In genomic region chr2:190876641-190877040, GRCh38 we compare ENCODE assay signal across 21 cellular contexts. TPM values are rescaled to one million over a fixed set of nuclear protein-coding genes. Genes with fewer than 3 reads are reported as not detected.
DNase-seq lines count a peak whose midpoint lies in the region; ATAC-seq, FAIRE-seq and TF ChIP-seq lines count a peak whose summit lies in the region.
"Had no signal": no experiment of that assay in that cellular context is flagged by ENCODE, and none has a peak within 500 bp of the region (broad histone marks: within the 10 kb centered on the region; RNA-seq: fewer than 3 reads in every experiment).

No MANE protein-coding gene starts in this region.

- H2AFZ ChIP-seq in HepG2 (ENCODE audit: low read length): no peak overlapping the region
- H2AFZ ChIP-seq in endothelial cell of umbilical vein (ENCODE audit: low read depth, low read length): no peak overlapping the region
- H2AFZ ChIP-seq: GM23248 had no signal

- H3K79me2 ChIP-seq in HepG2 (ENCODE audit: insufficient read depth, low read length): peaks cover 9% of the 10 kb centered on the region
- peaks cover 9% of the 10 kb centered on the region for H3K79me2 ChIP-seq in endothelial cell of umbilical vein (ENCODE audit: control insufficient read depth, insufficient read depth, low read length)

- FAIRE-seq in HepG2 (lab: Jason Lieb, UNC) (no peak), endothelial cell of umbilical vein (lab: Jason Lieb, UNC) (no peak)
- FAIRE-seq: A204.1, GM12878, H1 had no signal

- no peak overlapping the region for H3K27ac Mint-ChIP-seq in activated T-helper 1 cell treated with anti-CD3 and anti-CD28 coated beads, Interleukin-12 subunit alpha, Interleukin-12 subunit beta, Interleukin-2, Interleukin-4 antibody, amounts not matched to agents 30 ng/mL and 10 ng/mL and 1 ng/mL, durations not matched to agents 14 hours and 24 hours and 36 hours

- no peak overlapping the region for H3K9ac ChIP-seq in HepG2 (ENCODE audit: insufficient read depth, low read depth, low read length)
- H3K9ac ChIP-seq in endothelial cell of umbilical vein (replicated peaks; ENCODE audit: extremely low read depth, insufficient read depth, low read length): no peak overlapping the region
- H3K9ac ChIP-seq: BLaER1, GM23248 had no signal

- H3K9me3 ChIP-seq in HepG2 (ENCODE audit: low read length) (no peaks in the 10 kb centered on the region), right lobe of liver (no peaks in the 10 kb centered on the region), endothelial cell of umbilical vein (replicated peaks; ENCODE audit: control insufficient read depth, insufficient read depth, low read length) (no peaks in the 10 kb centered on the region), testis (no peaks in the 10 kb centered on the region)
- H3K9me3 ChIP-seq: BLaER1 had no signal

- H3K4me1 ChIP-seq in HepG2 (ENCODE audit: insufficient read depth, low read length) (peaks cover 11% of the 10 kb centered on the region), right lobe of liver (no peaks in the 10 kb centered on the region), endothelial cell of umbilical vein (ENCODE audit: control insufficient read depth, extremely low read depth, insufficient read depth, low read length) (peaks cover 10% of the 10 kb centered on the region), testis (peaks cover 7% of the 10 kb centered on the region)
- H3K4me1 ChIP-seq: Caco-2 had no signal

- no peaks in the 10 kb centered on the region for H3K9me1 ChIP-seq in endothelial cell of umbilical vein (replicated peaks; ENCODE audit: control insufficient read depth, extremely low read depth, insufficient read depth, low read length)

- DNase-seq in HepG2 (ENCODE audit: low spot score): no peak
- DNase-seq in right lobe of liver: no peak
- DNase-seq in endothelial cell of umbilical vein (ENCODE audit: low read depth, low spot score): peak; percentile 41
- peak; percentile 39 for DNase-seq in testis
- no peak for DNase-seq in activated T-helper 1 cell treated with anti-CD3 and anti-CD28 coated beads, Interleukin-12 subunit alpha, Interleukin-12 subunit beta, Interleukin-2, Interleukin-4 antibody, amounts not matched to agents 30 ng/mL and 10 ng/mL and 1 ng/mL, durations not matched to agents 14 hours and 24 hours and 36 hours (ENCODE audit: low spot score)
- no peak for DNase-seq in middle frontal gyrus (ENCODE audit: extremely low spot score, low spot score)
- DNase-seq: Caco-2, DMS153, GM23248, H7, HCEC 1CT had no signal

- BruUV-seq in HepG2 (replicated peaks; lab: Mats Ljungman, UMichigan) (no TSS peak), endothelial cell of umbilical vein (replicated peaks; lab: Mats Ljungman, UMichigan) (no TSS peak)

- H3K36me3 ChIP-seq in HepG2 (replicated peaks in 1 of 2; ENCODE audit: control insufficient read depth in 1 of 2, insufficient read depth in 2 of 2, low read length in 2 of 2): no peaks in the 10 kb centered on the region; a peak in 1 of 5 replicates
- H3K36me3 ChIP-seq in right lobe of liver: no peaks in the 10 kb centered on the region
- no peaks in the 10 kb centered on the region for H3K36me3 ChIP-seq in endothelial cell of umbilical vein (ENCODE audit: control insufficient read depth in 2 of 2, extremely low read depth in 1 of 2, insufficient read depth in 2 of 2, low read length in 2 of 2)
- no peaks in the 10 kb centered on the region for H3K36me3 ChIP-seq in testis (ENCODE audit: low read depth, missing control alignments)
- H3K36me3 ChIP-seq: BLaER1 had no signal

- no peak overlapping the region for H3K27ac ChIP-seq in HepG2 (ENCODE audit: extremely low read length, insufficient read depth, low read length)
- H3K27ac ChIP-seq in right lobe of liver: no peak overlapping the region
- H3K27ac ChIP-seq in endothelial cell of umbilical vein (ENCODE audit: insufficient read depth, low read depth, low read length): no peak overlapping the region
- no peak overlapping the region for H3K27ac ChIP-seq in testis
- H3K27ac ChIP-seq: 22Rv1, BLaER1, C4-2B, GM23248 had no signal

- POLR2A ChIA-PET in HepG2 (lab: Yijun Ruan, JAX): no interaction called here
- POLR2A ChIA-PET in endothelial cell of umbilical vein (lab: Charles Lee): interaction anchor here (0.6 kb wide), 1 partner anchor 801 kb away, joined by 3 read pairs; the partner anchor contains the start of gene NABP1

- no peaks in the 10 kb centered on the region for H3K36me3 Mint-ChIP-seq in activated T-helper 1 cell treated with anti-CD3 and anti-CD28 coated beads, Interleukin-12 subunit alpha, Interleukin-12 subunit beta, Interleukin-2, Interleukin-4 antibody, amounts not matched to agents 30 ng/mL and 10 ng/mL and 1 ng/mL, durations not matched to agents 14 hours and 24 hours and 36 hours (ENCODE audit: low read depth)
- H3K36me3 Mint-ChIP-seq: CD4-positive, CD25-positive, alpha-beta regulatory T cell had no signal

- H3K4me3 Mint-ChIP-seq in activated T-helper 1 cell treated with anti-CD3 and anti-CD28 coated beads, Interleukin-12 subunit alpha, Interleukin-12 subunit beta, Interleukin-2, Interleukin-4 antibody, amounts not matched to agents 30 ng/mL and 10 ng/mL and 1 ng/mL, durations not matched to agents 14 hours and 24 hours and 36 hours: no peak overlapping the region
- H3K4me3 Mint-ChIP-seq: B cell; CD8-positive, alpha-beta T cell had no signal

- H4K20me1 ChIP-seq in HepG2 (ENCODE audit: insufficient read depth, low read length): no peaks in the 10 kb centered on the region
- no peaks in the 10 kb centered on the region for H4K20me1 ChIP-seq in endothelial cell of umbilical vein (replicated peaks; ENCODE audit: control insufficient read depth, extremely low read depth, insufficient read depth, low read length)

- ATAC-seq in HepG2 (no peak), right lobe of liver (no peak), HG03469 (IDR thresholded peaks at IDR 0.05; ENCODE audit: unreplicated experiment) (no peak)
- ATAC-seq: CD8-positive, alpha-beta T cell; GM12878 had no signal

- WGBS in HepG2 (ENCODE audit: low lambda C conversion rate): 52% methylated on average over 1 of the region's 1 CpG
- WGBS in right lobe of liver (ENCODE audit: insufficient coverage, low coverage, low lambda C conversion rate, missing lambda C conversion rate): 45% methylated on average over 1 of the region's 1 CpG
- 22 to 41% methylated on average over 1 of the region's 1 CpG for WGBS in testis, 2 donors

- TF ChIP-seq POLR2A in HepG2 (IDR thresholded peaks at IDR 0.05; ENCODE audit: insufficient read depth in 1 of 2, low read depth in 2 of 2, low read length in 2 of 2) (no peak), right lobe of liver (IDR thresholded peaks at IDR 0.05) (no peak), endothelial cell of umbilical vein (IDR thresholded peaks at IDR 0.05; ENCODE audit: low read depth, low read length) (no peak), testis (IDR thresholded peaks at IDR 0.05) (no peak)

- H3K27me3 Mint-ChIP-seq in activated T-helper 1 cell treated with anti-CD3 and anti-CD28 coated beads, Interleukin-12 subunit alpha, Interleukin-12 subunit beta, Interleukin-2, Interleukin-4 antibody, amounts not matched to agents 30 ng/mL and 10 ng/mL and 1 ng/mL, durations not matched to agents 14 hours and 24 hours and 36 hours (ENCODE audit: insufficient read depth): no peaks in the 10 kb centered on the region
- H3K27me3 Mint-ChIP-seq: B cell had no signal

- CTCF ChIA-PET in HepG2 (lab: Yijun Ruan, JAX; ENCODE audit: low intra/inter-chr PET ratio, low total read pairs): no interaction called here
- CTCF ChIA-PET in endothelial cell of umbilical vein (lab: Charles Lee): interaction anchor here (0.9 to 4.7 kb wide), 4 partner anchors 11 to 26 kb away, joined by 3 to 34 read pairs (median 5); no protein-coding TSS in a partner anchor

- H3K4me3 ChIP-seq in HepG2 (replicated peaks in 1 of 3; ENCODE audit: insufficient read depth in 1 of 3, low read depth in 2 of 3, low read length in 3 of 3) (no peak overlapping the region), right lobe of liver (no peak overlapping the region), endothelial cell of umbilical vein (replicated peaks in 1 of 3; ENCODE audit: insufficient read depth in 1 of 3, low read depth in 1 of 3, low read length in 3 of 3) (no peak overlapping the region), testis (no peak overlapping the region)
- H3K4me3 ChIP-seq: BLaER1, GM12878, GM23248 had no signal

- no peak for TF ChIP-seq EP300 in HepG2 (IDR thresholded peaks at IDR 0.05; ENCODE audit: low read depth in 2 of 2, low read length in 2 of 2)
- TF ChIP-seq EP300 in HepG2 (CRISPR knock-in tag; IDR thresholded peaks at IDR 0.05; ENCODE audit: borderline replicate concordance): no peak

- TF ChIP-seq CTCF in HepG2 (CRISPR knock-in tag; IDR thresholded peaks at IDR 0.05): no peak
- TF ChIP-seq CTCF in right lobe of liver (IDR thresholded peaks at IDR 0.05): no peak
- TF ChIP-seq CTCF in endothelial cell of umbilical vein (IDR thresholded peaks at IDR 0.05; ENCODE audit: extremely low read depth in 1 of 2, insufficient read depth in 1 of 2, low read depth in 1 of 2, low read length in 2 of 2): no peak
- no peak for TF ChIP-seq CTCF in testis (IDR thresholded peaks at IDR 0.05)

- peaks cover 16% of the 10 kb centered on the region for H3K4me1 Mint-ChIP-seq in activated T-helper 1 cell treated with anti-CD3 and anti-CD28 coated beads, Interleukin-12 subunit alpha, Interleukin-12 subunit beta, Interleukin-2, Interleukin-4 antibody, amounts not matched to agents 30 ng/mL and 10 ng/mL and 1 ng/mL, durations not matched to agents 14 hours and 24 hours and 36 hours (ENCODE audit: low read depth)

- H3K27me3 ChIP-seq in HepG2 (ENCODE audit: control insufficient read depth in 1 of 2, insufficient read depth in 2 of 2, low read length in 2 of 2) (peaks cover 0 to under 1% of the 10 kb centered on the region in 2 experiments; a peak in 2 of 5 replicates), right lobe of liver (no peaks in the 10 kb centered on the region), endothelial cell of umbilical vein (ENCODE audit: control insufficient read depth in 2 of 2, insufficient read depth in 2 of 2, low read length in 2 of 2) (no peaks in the 10 kb centered on the region), testis (no peaks in the 10 kb centered on the region)
- H3K27me3 ChIP-seq: BLaER1 had no signal

- no peaks in the 10 kb centered on the region for H3K9me3 Mint-ChIP-seq in activated T-helper 1 cell treated with anti-CD3 and anti-CD28 coated beads, Interleukin-12 subunit alpha, Interleukin-12 subunit beta, Interleukin-2, Interleukin-4 antibody, amounts not matched to agents 30 ng/mL and 10 ng/mL and 1 ng/mL, durations not matched to agents 14 hours and 24 hours and 36 hours
- H3K9me3 Mint-ChIP-seq: CD4-positive, CD25-positive, alpha-beta regulatory T cell; CD8-positive, alpha-beta T cell had no signal

- dilution Hi-C loops in endothelial cell of umbilical vein (cut with MboI; ENCODE audit: extremely low pct_ligation_motif_present, low sequenced_read_pairs): no loop called here

- TF ChIP-seq RAD21 in HepG2 (CRISPR knock-in tag; IDR thresholded peaks at IDR 0.05): no peak

- H3K4me2 ChIP-seq in HepG2 (ENCODE audit: low read depth, low read length) (no peak overlapping the region), endothelial cell of umbilical vein (ENCODE audit: insufficient read depth, low read length) (no peak overlapping the region)

- in situ Hi-C loops in HepG2 (cut with HindIII; ENCODE audit: extremely low pct_ligation_motif_present, low pct_unique_long_range_greater_than_20kb): no loop called here

- intact Hi-C loops in HepG2 (cut with micrococcal nuclease; ENCODE audit: unreplicated experiment): no loop called here
- intact Hi-C loops in right lobe of liver (cut with DNase I): no loop called here
- intact Hi-C loops in endothelial cell of umbilical vein (cut with micrococcal nuclease): no loop called here
- intact Hi-C loops in testis (cut with DNase I; ENCODE audit: low total_unique reads): no loop called here
- intact Hi-C loops in activated T-helper 1 cell treated with anti-CD3 and anti-CD28 coated beads, Interleukin-12 subunit alpha, Interleukin-12 subunit beta, Interleukin-2, Interleukin-4 antibody, amounts not matched to agents 30 ng/mL and 10 ng/mL and 1 ng/mL, durations not matched to agents 14 hours and 24 hours and 36 hours (cut with micrococcal nuclease): no loop called here

RNA-seq across cellular contexts. Expression of gene GLS, which starts 4.0 kb away (rescaled TPM):
- 183 and 212 TPM in 2 replicates for total RNA-seq in HepG2 (2016; rRNA removed; fragmentation: Illumina TruSeq; extraction: Trizol)
- 199 and 222 TPM in 2 replicates for total RNA-seq in HepG2 (2016; cell fraction: cytosol; rRNA removed; fragmentation: Illumina TruSeq; extraction: Trizol; ENCODE audit: low read depth)
- total RNA-seq in HepG2 (2016; cell fraction: insoluble cytoplasmic fraction; rRNA removed; fragmentation: Illumina TruSeq; extraction: Trizol): 184 and 207 TPM in 2 replicates
- total RNA-seq in HepG2 (2016; cell fraction: membrane; rRNA removed; fragmentation: Illumina TruSeq; extraction: Trizol): 57.2 and 68.7 TPM in 2 replicates
- 199 and 219 TPM in 2 replicates for total RNA-seq in HepG2 (2016; cell fraction: nucleus; rRNA removed; fragmentation: Illumina TruSeq; extraction: Trizol)
- polyA plus RNA-seq in HepG2 (2011; rRNA removed): 65.4 and 78.6 TPM in 2 replicates
- polyA plus RNA-seq in HepG2 (2011; cell fraction: cytosol; rRNA removed): 19.0 and 29.7 TPM in 2 replicates
- polyA plus RNA-seq in HepG2 (2011; cell fraction: nucleus; rRNA removed): 62.0 and 92.3 TPM in 2 replicates
- polyA plus RNA-seq in HepG2 (2012): 76.8 and 87.2 TPM in 2 replicates
- polyA plus RNA-seq in HepG2 (2016; cell fraction: cytosol; fragmentation: Illumina TruSeq; extraction: Trizol; ENCODE audit: low read depth): 1.3 and 1.9 TPM in 2 replicates
- polyA plus RNA-seq in HepG2 (2016; cell fraction: insoluble cytoplasmic fraction; fragmentation: Illumina TruSeq; extraction: Trizol; ENCODE audit: low read depth): 88.6 and 101 TPM in 2 replicates
- 5.8 and 6.9 TPM in 2 replicates for polyA plus RNA-seq in HepG2 (2016; cell fraction: membrane; fragmentation: Illumina TruSeq; extraction: Trizol; ENCODE audit: low read depth)
- polyA plus RNA-seq in HepG2 (2016; cell fraction: nucleus; fragmentation: Illumina TruSeq; extraction: Trizol; ENCODE audit: insufficient read depth, low read depth): 136 and 142 TPM in 2 replicates
- polyA minus RNA-seq in HepG2 (2011; rRNA and poly(A)+ RNA removed; ENCODE audit: low replicate concordance): 61.7 and 123 TPM in 2 replicates
- 94.5 and 101 TPM in 2 replicates for polyA minus RNA-seq in HepG2 (2011; cell fraction: cytosol; rRNA and poly(A)+ RNA removed)
- 545 and 549 TPM in 2 replicates for polyA minus RNA-seq in HepG2 (2011; cell fraction: nucleus; rRNA and poly(A)+ RNA removed)
- total RNA-seq in right lobe of liver: 10 to 100 TPM in 5 of 6 experiments, 1 to 10 TPM in 1; 6.6 to 25.0 (median 16.9) TPM
- 181 and 183 TPM in 2 replicates for total RNA-seq in endothelial cell of umbilical vein
- polyA plus RNA-seq in endothelial cell of umbilical vein: 36.1 and 49.0 TPM in 2 replicates
- 24.0 and 30.2 TPM in 2 replicates for polyA plus RNA-seq in endothelial cell of umbilical vein (2011; cell fraction: cytosol; rRNA removed)
- polyA plus RNA-seq in endothelial cell of umbilical vein (2011; cell fraction: nucleus; rRNA removed): 222 and 298 TPM in 2 replicates
- 138 and 142 TPM in 2 replicates for polyA plus RNA-seq in endothelial cell of umbilical vein (2012)
- polyA minus RNA-seq in endothelial cell of umbilical vein: 351 and 395 TPM in 2 replicates
- 22.2 TPM for polyA minus RNA-seq in endothelial cell of umbilical vein (2011; cell fraction: cytosol; rRNA and poly(A)+ RNA removed)
- polyA minus RNA-seq in endothelial cell of umbilical vein (2011; cell fraction: nucleus; rRNA and poly(A)+ RNA removed): 496 and 601 TPM in 2 replicates
- total RNA-seq in testis: 100 to 1,000 TPM in 1 of 2 donors, 10 to 100 TPM in 1; 77.7 to 130 TPM
- polyA plus RNA-seq in testis (ENCODE audit: insufficient read depth, low read depth, low replicate concordance): 22.8 TPM
- total RNA-seq in activated T-helper 1 cell treated with anti-CD3 and anti-CD28 coated beads, Interleukin-12 subunit alpha, Interleukin-12 subunit beta, Interleukin-2, Interleukin-4 antibody, amounts not matched to agents 30 ng/mL and 10 ng/mL and 1 ng/mL, durations not matched to agents 14 hours and 24 hours and 36 hours: 220 and 237 TPM in 2 replicates

Comparison
In these comparisons a context has a peak if more than half of its experiments do, and no peak if none do; other contexts are left out.
1. DNase-seq: peak in endothelial cell of umbilical vein (single experiment) and testis (single experiment); none in HepG2 (single experiment), right lobe of liver (0 of 3), activated T-helper 1 cell treated with anti-CD3 and anti-CD28 coated beads, Interleukin-12 subunit alpha, Interleukin-12 subunit beta, Interleukin-2, Interleukin-4 antibody, amounts not matched to agents 30 ng/mL and 10 ng/mL and 1 ng/mL, durations not matched to agents 14 hours and 24 hours and 36 hours (single experiment) and middle frontal gyrus (single experiment).